Comparison of ENCODE assay signal across 21 cellular contexts in the genomic region with DNA sequence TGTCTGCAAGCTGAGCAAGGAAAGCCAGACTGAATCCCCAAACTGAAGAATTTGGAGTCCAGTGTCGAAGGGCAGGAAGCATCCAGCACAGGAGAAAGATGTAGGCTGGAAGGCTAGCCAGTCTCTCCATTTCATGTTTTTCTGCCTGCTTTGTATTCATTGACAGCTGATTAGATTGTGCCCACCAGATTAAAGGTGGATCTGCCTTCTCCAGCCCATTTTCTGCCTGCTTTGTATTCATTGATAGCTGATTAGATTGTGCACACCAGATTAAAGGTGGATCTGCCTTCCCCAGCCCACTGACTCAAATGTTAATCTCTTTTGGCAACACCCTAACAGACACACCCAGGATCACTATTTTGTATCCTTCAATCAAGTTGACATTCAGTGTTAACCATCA.
DNase-seq lines count a peak whose midpoint lies in the region; ATAC-seq and TF ChIP-seq lines count a peak whose summit lies in the region.
"Had no signal": no experiment of that assay in that cellular context is flagged by ENCODE, and none has a peak within 500 bp of the region (broad histone marks: within the 10 kb centered on the region; RNA-seq: fewer than 3 reads in every experiment).

No MANE protein-coding gene starts in this region.

- CTCF ChIA-PET in activated CD4-positive, alpha-beta memory T cell treated with anti-CD3 and anti-CD28 coated beads for 36 hours (lab: Charles Lee): no interaction called here

- POLR2A ChIA-PET in activated CD4-positive, alpha-beta memory T cell treated with anti-CD3 and anti-CD28 coated beads for 36 hours (lab: Charles Lee): no interaction called here

- peaks cover 2 to 3% of the 10 kb centered on the region in 2 donors for H3K9me3 Mint-ChIP-seq in activated T-cell treated with anti-CD3 and anti-CD28 coated beads, Interleukin-2, amount 50 U/mL, for 72 hours
- no peaks in the 10 kb centered on the region for H3K9me3 Mint-ChIP-seq in activated CD4-positive, alpha-beta memory T cell treated with anti-CD3 and anti-CD28 coated beads for 36 hours
- no peaks in the 10 kb centered on the region for H3K9me3 Mint-ChIP-seq in endothelial cell (ENCODE audit: unreplicated experiment)
- no peaks in the 10 kb centered on the region for H3K9me3 Mint-ChIP-seq in stimulated activated effector memory CD8-positive, alpha-beta T cell treated with anti-CD3 and anti-CD28 coated beads, Interleukin-12 subunit alpha, Interleukin-12 subunit beta, amount 100 ng/mL, for 72 hours

- DNase-seq in activated T-cell treated with anti-CD3 and anti-CD28 coated beads, Interleukin-2, amount 50 U/mL, for 72 hours: no peak
- DNase-seq in activated T-cell treated with anti-CD3 and anti-CD28 coated beads for 4 hours (no peak), endothelial cell (ENCODE audit: low spot score) (no peak), OCI-M1 (lab: John Stamatoyannopoulos, UW) (no peak), kidney tubule cell (ENCODE audit: low spot score) (no peak)
- DNase-seq in activated CD4-positive, alpha-beta memory T cell treated with anti-CD3 and anti-CD28 coated beads for 36 hours: no peak
- DNase-seq in stimulated activated effector memory CD8-positive, alpha-beta T cell treated with anti-CD3 and anti-CD28 coated beads, Interleukin-12 subunit alpha, Interleukin-12 subunit beta, amount 100 ng/mL, for 72 hours (ENCODE audit: low spot score in 2 of 2): no peak
- DNase-seq: BE2C; CD4-positive, CD25-positive, alpha-beta regulatory T cell; COR-L47; DMS 273 treated with DMSO at 0.1 percent for 48 hours; DND-41; GM23248; HCEC 1CT; NCI-H1417; NCI-H187; NCI-H2107; NCI-H510A; NCI-H748 treated with DMSO at 0.1 percent for 48 hours; PC-3; RPMI8226 had no signal

- peaks cover 20 to 55% of the 10 kb centered on the region in 2 donors for H3K36me3 Mint-ChIP-seq in activated T-cell treated with anti-CD3 and anti-CD28 coated beads, Interleukin-2, amount 50 U/mL, for 72 hours (ENCODE audit: insufficient read depth in 2 of 2)
- peaks cover 71% of the 10 kb centered on the region for H3K36me3 Mint-ChIP-seq in activated CD4-positive, alpha-beta memory T cell treated with anti-CD3 and anti-CD28 coated beads for 36 hours
- peaks cover 40% of the 10 kb centered on the region for H3K36me3 Mint-ChIP-seq in endothelial cell (ENCODE audit: low read depth, unreplicated experiment)
- H3K36me3 Mint-ChIP-seq in stimulated activated effector memory CD8-positive, alpha-beta T cell treated with anti-CD3 and anti-CD28 coated beads, Interleukin-12 subunit alpha, Interleukin-12 subunit beta, amount 100 ng/mL, for 72 hours: peaks cover 100% of the 10 kb centered on the region

- H3K4me3 Mint-ChIP-seq in activated T-cell treated with anti-CD3 and anti-CD28 coated beads, Interleukin-2, amount 50 U/mL, for 72 hours: no peak overlapping the region
- H3K4me3 Mint-ChIP-seq in activated CD4-positive, alpha-beta memory T cell treated with anti-CD3 and anti-CD28 coated beads for 36 hours: no peak overlapping the region
- peak overlapping the region; percentile 15 for H3K4me3 Mint-ChIP-seq in endothelial cell (ENCODE audit: unreplicated experiment)
- no peak overlapping the region for H3K4me3 Mint-ChIP-seq in stimulated activated effector memory CD8-positive, alpha-beta T cell treated with anti-CD3 and anti-CD28 coated beads, Interleukin-12 subunit alpha, Interleukin-12 subunit beta, amount 100 ng/mL, for 72 hours
- H3K4me3 Mint-ChIP-seq: CD4-positive, CD25-positive, alpha-beta regulatory T cell had no signal

- H3K27ac Mint-ChIP-seq in activated T-cell treated with anti-CD3 and anti-CD28 coated beads, Interleukin-2, amount 50 U/mL, for 72 hours: peak overlapping the region; percentile 45
- peak overlapping the region; percentile 15 for H3K27ac Mint-ChIP-seq in activated CD4-positive, alpha-beta memory T cell treated with anti-CD3 and anti-CD28 coated beads for 36 hours
- H3K27ac Mint-ChIP-seq in endothelial cell (ENCODE audit: unreplicated experiment): no peak overlapping the region
- peak overlapping the region; percentile 32 for H3K27ac Mint-ChIP-seq in stimulated activated effector memory CD8-positive, alpha-beta T cell treated with anti-CD3 and anti-CD28 coated beads, Interleukin-12 subunit alpha, Interleukin-12 subunit beta, amount 100 ng/mL, for 72 hours

- no peak for TF ChIP-seq CTCF in endothelial cell (IDR thresholded peaks at IDR 0.05; ENCODE audit: unreplicated experiment)

- no peaks in the 10 kb centered on the region for H3K27me3 Mint-ChIP-seq in activated T-cell treated with anti-CD3 and anti-CD28 coated beads, Interleukin-2, amount 50 U/mL, for 72 hours (ENCODE audit: low read depth)
- H3K27me3 Mint-ChIP-seq in activated CD4-positive, alpha-beta memory T cell treated with anti-CD3 and anti-CD28 coated beads for 36 hours: no peaks in the 10 kb centered on the region
- peaks cover 6% of the 10 kb centered on the region for H3K27me3 Mint-ChIP-seq in endothelial cell (ENCODE audit: unreplicated experiment)
- H3K27me3 Mint-ChIP-seq: CD4-positive, CD25-positive, alpha-beta regulatory T cell had no signal

- intact Hi-C loops in activated CD4-positive, alpha-beta memory T cell treated with anti-CD3 and anti-CD28 coated beads for 36 hours (cut with micrococcal nuclease): no loop called here

- H3K4me1 Mint-ChIP-seq in activated T-cell treated with anti-CD3 and anti-CD28 coated beads, Interleukin-2, amount 50 U/mL, for 72 hours (ENCODE audit: low read depth): peaks cover 34% of the 10 kb centered on the region
- H3K4me1 Mint-ChIP-seq in activated CD4-positive, alpha-beta memory T cell treated with anti-CD3 and anti-CD28 coated beads for 36 hours (ENCODE audit: low read depth): peaks cover 22% of the 10 kb centered on the region
- H3K4me1 Mint-ChIP-seq in endothelial cell (ENCODE audit: unreplicated experiment): no peaks in the 10 kb centered on the region
- H3K4me1 Mint-ChIP-seq in stimulated activated effector memory CD8-positive, alpha-beta T cell treated with anti-CD3 and anti-CD28 coated beads, Interleukin-12 subunit alpha, Interleukin-12 subunit beta, amount 100 ng/mL, for 72 hours: no peaks in the 10 kb centered on the region

- ATAC-seq in activated T-cell treated with anti-CD3 and anti-CD28 coated beads, Interleukin-2, amount 50 U/mL, for 72 hours (replicated peaks in 1 of 2): no peak
- ATAC-seq in stimulated activated effector memory CD8-positive, alpha-beta T cell treated with anti-CD3 and anti-CD28 coated beads, Interleukin-12 subunit alpha, Interleukin-12 subunit beta, amount 100 ng/mL, for 72 hours: no peak
- ATAC-seq: PC-3 had no signal
